Comparison of ENCODE assay signal across 33 cellular contexts in the genomic region with DNA sequence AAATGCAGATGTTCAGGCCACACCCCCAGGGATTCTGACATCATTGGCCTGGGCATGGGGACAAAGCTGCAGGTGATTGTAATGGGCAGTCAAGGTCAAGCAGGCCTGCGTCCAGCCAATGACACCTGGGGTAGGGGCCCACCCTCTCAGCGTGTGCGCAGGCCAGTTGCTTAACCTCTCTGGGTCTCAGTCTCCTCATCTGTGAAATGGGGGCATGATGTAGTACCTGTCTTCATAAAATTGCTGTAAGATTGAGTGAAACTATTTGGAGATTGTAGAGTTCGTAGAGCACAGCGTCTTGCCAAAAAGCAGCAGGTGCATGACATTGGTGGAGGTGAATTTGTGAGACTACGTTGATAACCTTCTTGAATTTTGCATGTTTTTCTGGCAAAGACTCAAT. TPM values are rescaled to one million over a fixed set of nuclear protein-coding genes. Genes with fewer than 3 reads are reported as not detected.
"Had no signal": no experiment of that assay in that cellular context is flagged by ENCODE, and none has a peak within 500 bp of the region (broad histone marks: within the 10 kb centered on the region; RNA-seq: fewer than 3 reads in every experiment).

No MANE protein-coding gene starts in this region.

- H3K4me1 ChIP-seq: esophagus squamous epithelium, heart right ventricle, suprapubic skin had no signal

- H3K36me3 ChIP-seq: esophagus squamous epithelium, heart right ventricle, neural progenitor cell, ovary, suprapubic skin had no signal

- H3K27ac ChIP-seq: esophagus squamous epithelium, heart right ventricle, neural progenitor cell, ovary, suprapubic skin had no signal

- H3K4me3 ChIP-seq: esophagus squamous epithelium, heart right ventricle, neural progenitor cell, ovary, smooth muscle cell, suprapubic skin had no signal

- H3K27me3 ChIP-seq: esophagus squamous epithelium, heart right ventricle, neural progenitor cell, ovary, suprapubic skin had no signal

- DNase-seq: cerebellar nuclear complex; cortex of kidney; effector memory CD8-positive, alpha-beta T cell; erythroblast; esophagus squamous epithelium; foreskin melanocyte; glutamatergic neuron; heart right ventricle; hypothalamus; kidney; mammary epithelial cell; mesendoderm; midbrain; naive thymus-derived CD4-positive, alpha-beta T cell; nucleus accumbens; ovary; posterior cingulate gyrus; stimulated activated CD4-positive, alpha-beta T cell treated with anti-CD3 and anti-CD28 coated beads, Interleukin-12 subunit alpha, Interleukin-12 subunit beta, amount 100 ng/mL, for 4 hours; stimulated activated CD4-positive, alpha-beta T cell treated with anti-CD3 and anti-CD28 coated beads, Interleukin-1b, Interleukin-23, amount 100 ng/mL, for 48 hours; stimulated activated CD4-positive, alpha-beta T cell treated with anti-CD3 and anti-CD28 coated beads, Interleukin-4, amount 100 ng/mL, for 1 hour; stimulated activated CD8-positive, alpha-beta memory T cell treated with anti-CD3 and anti-CD28 coated beads, Interleukin-4, amount 100 ng/mL, for 48 hours; stimulated activated naive CD4-positive, alpha-beta T cell; stimulated activated naive CD8-positive, alpha-beta T cell treated with anti-CD3 and anti-CD28 coated beads, Interleukin-15, amount 100 ng/mL, for 72 hours had no signal

- ATAC-seq: effector memory CD8-positive, alpha-beta T cell; heart right ventricle; left lobe of liver; naive thymus-derived CD4-positive, alpha-beta T cell; sciatic nerve; stimulated activated naive CD8-positive, alpha-beta T cell treated with anti-CD3 and anti-CD28 coated beads, Interleukin-15, amount 100 ng/mL, for 72 hours had no signal

- FAIRE-seq: endometrium, kidney, urothelium cell line had no signal

- H3K9ac ChIP-seq: neural progenitor cell had no signal

- H3K4me2 ChIP-seq: smooth muscle cell had no signal

- H2AFZ ChIP-seq: neural progenitor cell had no signal

- H3K9me3 ChIP-seq: esophagus squamous epithelium, heart right ventricle, ovary, suprapubic skin had no signal

RNA-seq across cellular contexts. Expression of a gene that starts 21.2 kb away (rescaled TPM):
- total RNA-seq: dermis microvascular lymphatic vessel endothelial cell; esophagus squamous epithelium; heart right ventricle; left lobe of liver; liver; mammary epithelial cell; mucosa of gallbladder; naive thymus-derived CD4-positive, alpha-beta T cell; ovary; sciatic nerve; smooth muscle cell; suprapubic skin had no signal
- polyA plus RNA-seq: heart right ventricle; liver; mammary epithelial cell; naive thymus-derived CD4-positive, alpha-beta T cell; ovary; smooth muscle cell had no signal

RNA-seq across cellular contexts. Expression of a gene that starts 56.8 kb away (rescaled TPM):
- total RNA-seq: dermis microvascular lymphatic vessel endothelial cell, left lobe of liver, mammary epithelial cell, mucosa of gallbladder, sciatic nerve had no signal
- polyA plus RNA-seq: liver, mammary epithelial cell had no signal
